In the genomic region with DNA sequence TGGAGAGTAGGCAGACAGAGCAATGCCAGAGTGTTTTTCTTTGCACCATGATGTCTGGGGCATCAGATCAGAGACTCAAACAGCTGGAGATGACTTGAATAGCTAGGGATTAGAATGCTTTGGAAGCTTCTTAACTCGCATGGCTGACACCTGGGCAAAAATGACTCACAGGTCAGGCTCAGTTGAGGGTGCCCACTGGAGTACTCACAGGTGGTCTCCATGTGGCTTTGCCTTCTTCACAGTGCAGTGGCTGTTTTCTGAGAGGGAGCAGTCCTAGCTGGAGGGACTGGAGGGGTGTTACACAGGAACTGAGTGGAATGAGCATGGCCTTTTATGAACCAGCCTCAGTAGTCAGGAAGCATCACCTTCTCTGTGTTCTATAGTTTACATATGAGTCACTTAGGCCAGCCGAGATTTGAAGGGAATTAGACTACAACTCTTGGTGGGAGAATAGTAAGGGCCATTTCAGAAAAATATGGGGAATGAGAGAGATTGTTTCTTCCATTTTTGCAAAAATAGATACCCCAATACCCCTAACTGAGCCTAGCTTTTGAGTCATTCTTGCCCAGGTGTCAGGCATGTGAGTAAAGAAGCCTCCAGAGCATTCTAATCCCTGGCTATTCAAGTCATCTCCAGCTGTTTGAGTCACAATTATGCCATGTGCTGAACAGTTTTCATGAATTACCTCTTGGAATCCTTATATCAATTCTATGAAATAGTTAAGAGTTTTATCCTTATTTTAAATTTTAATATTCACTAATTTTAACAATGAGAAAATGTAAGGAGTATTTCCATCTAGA, we compare ENCODE assay signal across 15 cellular contexts. TPM values are rescaled to one million over a fixed set of nuclear protein-coding genes. Genes with fewer than 3 reads are reported as not detected.
DNase-seq lines count a peak whose midpoint lies in the region; ATAC-seq, FAIRE-seq and TF ChIP-seq lines count a peak whose summit lies in the region.
"Had no signal": no experiment of that assay in that cellular context is flagged by ENCODE, and none has a peak within 500 bp of the region (broad histone marks: within the 10 kb centered on the region; RNA-seq: fewer than 3 reads in every experiment).

No MANE protein-coding gene starts in this region.

- dilution Hi-C loops in keratinocyte (cut with MboI; ENCODE audit: extremely low pct_ligation_motif_present, low sequenced_read_pairs): no loop called here

- no peak for TF ChIP-seq EP300 in upper lobe of left lung (IDR thresholded peaks at IDR 0.05)

- H3K9me1 ChIP-seq in keratinocyte (ENCODE audit: control insufficient read depth, extremely low read depth, insufficient read depth, low read length): no peaks in the 10 kb centered on the region

- no peaks in the 10 kb centered on the region for H3K36me3 ChIP-seq in keratinocyte (ENCODE audit: control insufficient read depth in 2 of 2, extremely low read depth in 1 of 2, insufficient read depth in 2 of 2, low read length in 2 of 2)
- no peaks in the 10 kb centered on the region for H3K36me3 ChIP-seq in upper lobe of left lung
- H3K36me3 ChIP-seq: BLaER1 treated with 17β-estradiol and CSF1 and Interleukin-3, amounts not matched to agents 10 nM and 100 nM; right lobe of liver had no signal

- H3K9me3 ChIP-seq in keratinocyte (ENCODE audit: control insufficient read depth, low read depth, low read length) (no peaks in the 10 kb centered on the region), upper lobe of left lung (no peaks in the 10 kb centered on the region)
- H3K9me3 ChIP-seq: BLaER1 treated with 17β-estradiol and CSF1 and Interleukin-3, amounts not matched to agents 10 nM and 100 nM; right lobe of liver had no signal

- H3K27me3 ChIP-seq in keratinocyte (ENCODE audit: control insufficient read depth, extremely low read depth, insufficient read depth, low read length) (no peaks in the 10 kb centered on the region), upper lobe of left lung (no peaks in the 10 kb centered on the region)
- H3K27me3 ChIP-seq: BLaER1 treated with 17β-estradiol and CSF1 and Interleukin-3, amounts not matched to agents 10 nM and 100 nM; hepatocyte; right lobe of liver had no signal

- H3K4me1 ChIP-seq in keratinocyte (ENCODE audit: control insufficient read depth, extremely low read depth, insufficient read depth, low read length) (peaks cover 20% of the 10 kb centered on the region), upper lobe of left lung (no peaks in the 10 kb centered on the region)
- H3K4me1 ChIP-seq: BLaER1 treated with 17β-estradiol and CSF1 and Interleukin-3, amounts not matched to agents 10 nM and 100 nM; right lobe of liver had no signal

- DNase-seq in HCEC 1CT: peak; percentile 51
- DNase-seq in LHCN-M2 (ENCODE audit: low read depth): peak; percentile 32
- DNase-seq in keratinocyte (ENCODE audit: low read depth, low spot score): no peak
- no peak for DNase-seq in AG20443 (ENCODE audit: low spot score)
- no peak for DNase-seq in upper lobe of left lung
- no peak for DNase-seq in GOT3 (lab: John Stamatoyannopoulos, UW)
- DNase-seq in cardiac septum (ENCODE audit: low spot score): no peak
- DNase-seq: activated gamma-delta T cell treated with Interleukin-2 at 50 U/mL for 16 hours, caudate nucleus, right lobe of liver, SW 1271 had no signal

- no peaks in the 10 kb centered on the region for H4K20me1 ChIP-seq in keratinocyte (ENCODE audit: control insufficient read depth, extremely low read depth, insufficient read depth, low read length)
- H4K20me1 ChIP-seq: BLaER1 treated with 17β-estradiol and CSF1 and Interleukin-3, amounts not matched to agents 10 nM and 100 nM had no signal

- no peak for TF ChIP-seq CTCF in keratinocyte (optimal IDR thresholded peaks at IDR 0.05 in 1 of 3, IDR thresholded peaks at IDR 0.05 in 1 of 3, conservative IDR thresholded peaks at IDR 0.05 in 1 of 3; ENCODE audit: extremely low read depth in 1 of 3, insufficient read depth in 2 of 3, low read length in 3 of 3)
- no peak for TF ChIP-seq CTCF in upper lobe of left lung (IDR thresholded peaks at IDR 0.05)

- H3K4me3 ChIP-seq in keratinocyte (ENCODE audit: control insufficient read depth in 2 of 3, extremely low read depth in 1 of 3, insufficient read depth in 2 of 3, low read depth in 1 of 3, low read length in 3 of 3) (no peak overlapping the region), upper lobe of left lung (no peak overlapping the region)
- H3K4me3 ChIP-seq: BLaER1 treated with 17β-estradiol and CSF1 and Interleukin-3, amounts not matched to agents 10 nM and 100 nM; hepatocyte; right lobe of liver had no signal

- intact Hi-C loops in cardiac septum (cut with DNase I): no loop called here

- peak overlapping the region; percentile 13 for H3K4me2 ChIP-seq in keratinocyte (ENCODE audit: control insufficient read depth, extremely low read depth, insufficient read depth, low read depth, low read length)
- H3K4me2 ChIP-seq: BLaER1 treated with 17β-estradiol and CSF1 and Interleukin-3, amounts not matched to agents 10 nM and 100 nM; hepatocyte had no signal

- H3K79me2 ChIP-seq in keratinocyte (ENCODE audit: control insufficient read depth, insufficient read depth, low read length): no peaks in the 10 kb centered on the region
- H3K79me2 ChIP-seq: hepatocyte had no signal

- peak; percentile 27 for ATAC-seq in GM18511 (IDR thresholded peaks at IDR 0.05; ENCODE audit: unreplicated experiment)
- no peak for ATAC-seq in upper lobe of left lung (ENCODE audit: low FRiP score in 2 of 2)
- ATAC-seq: right lobe of liver had no signal

- H3K27ac ChIP-seq in keratinocyte (ENCODE audit: control insufficient read depth, insufficient read depth, low read length) (peak overlapping the region; percentile 88), upper lobe of left lung (no peak overlapping the region)
- H3K27ac ChIP-seq: BLaER1 treated with 17β-estradiol and CSF1 and Interleukin-3, amounts not matched to agents 10 nM and 100 nM; hepatocyte; right lobe of liver had no signal

- FAIRE-seq in keratinocyte (lab: Jason Lieb, UNC): no peak
- FAIRE-seq: endothelial cell of umbilical vein had no signal

- peak overlapping the region; percentile 57 for H2AFZ ChIP-seq in keratinocyte (ENCODE audit: control insufficient read depth, low read length)
- H2AFZ ChIP-seq: hepatocyte had no signal

- TF ChIP-seq POLR2A in upper lobe of left lung (IDR thresholded peaks at IDR 0.05): no peak

- 82 to 93% methylated on average over 2 of the region's 2 CpGs for WGBS in upper lobe of left lung, 2 donors

- peak overlapping the region; percentile 53 for H3K9ac ChIP-seq in keratinocyte (ENCODE audit: control insufficient read depth, extremely low read depth, insufficient read depth, low read length)
- H3K9ac ChIP-seq: BLaER1 treated with 17β-estradiol and CSF1 and Interleukin-3, amounts not matched to agents 10 nM and 100 nM had no signal

RNA-seq across cellular contexts. Expression of gene PPP1R1C, which starts 7.1 kb away (rescaled TPM):
- total RNA-seq in LHCN-M2 (2014; rRNA removed): 1.5 and 2.0 TPM in 2 replicates
- 0.86 TPM for polyA plus RNA-seq in LHCN-M2 (2012)
- polyA plus RNA-seq in keratinocyte: 3.0 to 4.3 TPM (median 3.1 TPM) in 3 replicates
- 0.45 TPM for polyA plus RNA-seq in keratinocyte (2011; ENCODE audit: low read depth)
- polyA plus RNA-seq in keratinocyte (2011; cell fraction: cytosol; rRNA removed): 2.6 and 5.5 TPM in 2 replicates
- 2.1 and 3.5 TPM in 2 replicates for polyA plus RNA-seq in keratinocyte (2011; cell fraction: nucleus; rRNA removed)
- 1.7 and 7.5 TPM in 2 replicates for polyA plus RNA-seq in keratinocyte (2012; ENCODE audit: low replicate concordance)
- polyA minus RNA-seq in keratinocyte: 1.1 to 1.7 TPM in 2 of 3 replicates, not detected in the other
- not detected for polyA minus RNA-seq in keratinocyte (2011; cell fraction: cytosol; rRNA and poly(A)+ RNA removed)
- 1.2 and 2.7 TPM in 2 replicates for polyA minus RNA-seq in keratinocyte (2011; cell fraction: nucleus; rRNA and poly(A)+ RNA removed)
- 10 to 100 TPM in 3 of 6 donors, 1 to 10 TPM in 2, not detected in 1; 2.6 to 13.6 (median 10.9) TPM for total RNA-seq in upper lobe of left lung
- total RNA-seq in cardiac septum: 29.6 TPM
- total RNA-seq: endothelial cell of umbilical vein had no signal

Comparison
In these comparisons a context has a peak if more than half of its experiments do, and no peak if none do; other contexts are left out.
1. DNase-seq: peak in HCEC 1CT (single experiment) and LHCN-M2 (single experiment); none in keratinocyte (single experiment), AG20443 (single experiment), upper lobe of left lung (0 of 2), GOT3 (single experiment) and cardiac septum (single experiment).